In the genomic region with DNA sequence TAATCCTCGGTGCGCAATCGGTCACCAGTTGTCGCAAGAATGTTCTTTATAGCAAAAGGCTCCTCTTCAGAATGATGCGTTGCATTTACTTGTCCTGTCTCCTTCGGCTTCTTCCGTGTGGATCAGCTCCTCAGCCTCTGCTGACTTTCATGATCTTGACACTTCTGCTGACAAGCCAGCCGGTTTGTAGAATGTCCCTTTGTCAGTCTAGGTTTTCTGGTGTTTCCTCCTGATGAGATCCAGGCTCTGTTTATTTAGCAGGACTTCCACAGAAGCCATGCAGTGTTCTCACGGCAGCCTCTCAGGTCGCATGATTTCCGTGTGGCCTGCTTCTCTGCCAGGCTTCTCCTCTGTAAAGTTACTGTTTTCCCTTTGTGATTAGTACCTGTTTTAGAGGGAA, we compare ENCODE assay signal across 9 cellular contexts.
DNase-seq lines count a peak whose midpoint lies in the region; ATAC-seq and TF ChIP-seq lines count a peak whose summit lies in the region.
"Had no signal": no experiment of that assay in that cellular context is flagged by ENCODE, and none has a peak within 500 bp of the region (broad histone marks: within the 10 kb centered on the region; RNA-seq: fewer than 3 reads in every experiment).

No MANE protein-coding gene starts in this region.

- peak overlapping the region; percentile 91 to 100 (median 100) for H3K27ac Mint-ChIP-seq in naive thymus-derived CD4-positive, alpha-beta T cell

- no peak for ATAC-seq in naive thymus-derived CD4-positive, alpha-beta T cell
- no peak for ATAC-seq in HG02885 (IDR thresholded peaks at IDR 0.05; ENCODE audit: poor library complexity, unreplicated experiment)
- ATAC-seq in HG02970 (IDR thresholded peaks at IDR 0.05; ENCODE audit: low FRiP score, unreplicated experiment): no peak
- ATAC-seq in HG02759 (IDR thresholded peaks at IDR 0.05; ENCODE audit: unreplicated experiment): no peak

- peak overlapping the region; percentile 69 for H3K27ac ChIP-seq in brain microvascular endothelial cell
- peak overlapping the region; percentile 86 for H3K27ac ChIP-seq in naive thymus-derived CD4-positive, alpha-beta T cell (ENCODE audit: low read depth, low read length)

- no peaks in the 10 kb centered on the region for H3K9me3 ChIP-seq in naive thymus-derived CD4-positive, alpha-beta T cell (ENCODE audit: control insufficient read depth in 2 of 3, low read length in 3 of 3)
- H3K9me3 ChIP-seq: Peyer's patch had no signal

- peak overlapping the region; percentile 73 for H3K4me3 ChIP-seq in brain microvascular endothelial cell (ENCODE audit: low read depth, low read length)
- H3K4me3 ChIP-seq in naive thymus-derived CD4-positive, alpha-beta T cell (ENCODE audit: low read length): no peak overlapping the region

- peak; percentile 21 for DNase-seq in AG20443 (ENCODE audit: low spot score)
- DNase-seq in HuH-7.5 (ENCODE audit: low spot score): peak; percentile 34
- peak; percentile 9 for DNase-seq in brain microvascular endothelial cell
- DNase-seq in naive thymus-derived CD4-positive, alpha-beta T cell: peak in 2 of 9 donors; percentile 2 to 11
- DNase-seq in KG1 (lab: John Stamatoyannopoulos, UW): no peak
- DNase-seq: Peyer's patch had no signal

- intact Hi-C loops in naive thymus-derived CD4-positive, alpha-beta T cell (cut with micrococcal nuclease): loop anchor here (2.0 to 10.0 kb wide), 7 partner anchors 126 to 1748 kb away; a partner anchor contains a TSS

- in situ Hi-C loops in brain microvascular endothelial cell (cut with HindIII; ENCODE audit: low pct_ligation_motif_present, low sequenced_read_pairs): no loop called here

- no peak for TF ChIP-seq CTCF in brain microvascular endothelial cell (IDR thresholded peaks at IDR 0.05; ENCODE audit: low read depth, low read length, missing control alignments)

- peaks cover 0 to 20% (median 0%) of the 10 kb centered on the region in 11 donors for H3K9me3 Mint-ChIP-seq in naive thymus-derived CD4-positive, alpha-beta T cell

- CTCF ChIA-PET in naive thymus-derived CD4-positive, alpha-beta T cell (lab: Charles Lee): interaction anchor here (0.9 to 1.8 kb wide), 2 partner anchors 15 to 275 kb away, joined by 3 to 4 read pairs; no protein-coding TSS in a partner anchor

- no peaks in the 10 kb centered on the region for H3K36me3 ChIP-seq in brain microvascular endothelial cell (replicated peaks)
- H3K36me3 ChIP-seq in naive thymus-derived CD4-positive, alpha-beta T cell (ENCODE audit: control insufficient read depth in 2 of 3, insufficient read depth in 3 of 3, low read length in 3 of 3): peaks cover 0 to 3% (median 0%) of the 10 kb centered on the region in 3 experiments
- H3K36me3 ChIP-seq: Peyer's patch had no signal

- H3K36me3 Mint-ChIP-seq in naive thymus-derived CD4-positive, alpha-beta T cell: peaks cover 0 to 8% (median 0%) of the 10 kb centered on the region in 5 donors

- peaks cover 0 to 4% (median 0%) of the 10 kb centered on the region in 5 donors for H3K27me3 Mint-ChIP-seq in naive thymus-derived CD4-positive, alpha-beta T cell

- H3K4me1 Mint-ChIP-seq in naive thymus-derived CD4-positive, alpha-beta T cell: peaks cover 12 to 48% (median 40%) of the 10 kb centered on the region in 7 donors

- H3K27me3 ChIP-seq in brain microvascular endothelial cell (replicated peaks): no peaks in the 10 kb centered on the region
- no peaks in the 10 kb centered on the region for H3K27me3 ChIP-seq in naive thymus-derived CD4-positive, alpha-beta T cell (ENCODE audit: control insufficient read depth in 2 of 2, insufficient read depth in 2 of 2, low read length in 2 of 2)
- H3K27me3 ChIP-seq: Peyer's patch had no signal

- POLR2A ChIA-PET in naive thymus-derived CD4-positive, alpha-beta T cell (lab: Charles Lee): interaction anchor here (0.7 to 1.2 kb wide), 4 partner anchors 66 to 126 kb away, joined by 3 to 4 read pairs (median 3); no protein-coding TSS in a partner anchor

- peaks cover 15 to 18% of the 10 kb centered on the region in 2 donors for H3K4me1 ChIP-seq in naive thymus-derived CD4-positive, alpha-beta T cell (ENCODE audit: control insufficient read depth in 2 of 2, insufficient read depth in 2 of 2, low read length in 2 of 2)

- H3K4me3 Mint-ChIP-seq in naive thymus-derived CD4-positive, alpha-beta T cell: peak overlapping the region; percentile 84 to 99 (median 97)
